ENCODE assay signal across 8 cellular contexts in the genomic region with DNA sequence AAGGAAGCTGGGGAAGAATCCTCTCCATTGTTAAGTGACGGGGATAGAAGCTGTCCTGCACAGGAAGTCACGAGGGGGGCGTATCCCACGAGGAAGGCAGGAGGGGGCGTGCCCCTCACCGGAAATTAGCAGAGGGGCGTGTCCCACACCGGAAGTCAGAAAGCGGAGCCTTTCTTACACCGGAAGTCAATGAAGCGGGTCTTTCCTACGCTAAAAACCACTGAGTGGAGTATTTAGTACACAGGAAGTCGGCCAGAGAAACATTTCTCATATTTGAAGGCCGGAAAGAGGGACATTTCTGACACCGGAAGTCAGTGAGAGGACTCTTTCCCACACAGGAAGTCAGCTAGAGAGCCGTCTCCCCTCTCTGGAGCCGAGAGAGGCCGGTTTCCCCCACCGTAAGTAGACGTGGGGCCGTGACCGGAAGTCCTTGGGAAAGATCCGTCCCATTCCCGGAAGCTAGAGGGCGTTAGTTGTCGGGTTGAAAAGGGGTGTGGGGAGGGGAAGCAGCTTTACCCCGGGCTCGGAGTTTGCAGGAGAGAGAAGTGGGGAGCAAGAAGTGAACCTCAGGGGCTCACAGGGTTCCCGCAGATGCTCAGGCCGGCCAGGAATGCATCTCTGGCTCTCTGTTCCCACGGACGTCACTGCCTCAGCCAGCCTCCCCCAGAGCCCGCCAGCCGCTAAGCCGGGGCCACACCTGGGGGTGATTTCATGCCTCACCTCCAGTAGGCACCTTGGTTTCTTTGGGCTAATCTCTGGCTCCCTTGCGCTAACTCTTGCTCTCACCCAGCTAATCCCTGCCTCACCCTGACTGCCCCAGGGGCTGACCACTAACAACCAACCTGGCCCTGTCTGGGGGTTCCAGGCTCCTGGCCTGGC. TPM values are rescaled to one million over a fixed set of nuclear protein-coding genes. Genes with fewer than 3 reads are reported as not detected.
DNase-seq lines count a peak whose midpoint lies in the region; ATAC-seq and TF ChIP-seq lines count a peak whose summit lies in the region.

No MANE protein-coding gene starts in this region.

- peak; percentile 75 for TF ChIP-seq POLR2A in GM19193 (IDR thresholded peaks at IDR 0.05; ENCODE audit: extremely low read depth, insufficient read depth, insufficient read length)

- ATAC-seq in HG03432 (IDR thresholded peaks at IDR 0.05; ENCODE audit: unreplicated experiment) (peak; percentile 62), left lung (peak; percentile 91)

- H3K36me3 ChIP-seq in BLaER1 (peaks cover 6% of the 10 kb centered on the region; the same call in 1 of the 2 replicates), left lung (no peaks in the 10 kb centered on the region)

- H3K4me2 ChIP-seq in BLaER1 = peak overlapping the region; percentile 95

- peak overlapping the region; percentile 80 for H3K4me3 ChIP-seq in BLaER1
- H3K4me3 ChIP-seq in coronary artery = peak overlapping the region; percentile 96
- H3K4me3 ChIP-seq in left lung = peak overlapping the region; percentile 57 to 80

- peaks cover 36% of the 10 kb centered on the region for H3K36me3 Mint-ChIP-seq in activated CD4-positive, alpha-beta T cell treated with anti-CD3 and anti-CD28 coated beads, Interleukin-2, amount 10 ng/mL, durations not matched to agents 7 days and 5 days (ENCODE audit: low read depth)

- H3K9ac ChIP-seq in BLaER1 = peak overlapping the region; percentile 93

- CTCF ChIA-PET in activated CD4-positive, alpha-beta T cell treated with anti-CD3 and anti-CD28 coated beads, Interleukin-2, amount 10 ng/mL, durations not matched to agents 7 days and 5 days (lab: Charles Lee) = interaction anchor here (0.9 to 1.8 kb wide), 11 partner anchors 10 to 194 kb away, joined by 3 to 5 read pairs (median 3); no protein-coding TSS in a partner anchor

- H3K27ac ChIP-seq in BLaER1 = peak overlapping the region; percentile 95
- H3K27ac ChIP-seq in coronary artery = peak overlapping the region; percentile 83 to 100
- peak overlapping the region; percentile 94 to 100 for H3K27ac ChIP-seq in left lung

- TF ChIP-seq CTCF in coronary artery (IDR thresholded peaks at IDR 0.05) = no peak
- TF ChIP-seq CTCF in left lung (IDR thresholded peaks at IDR 0.05) = peak in 1 of 2 donors; percentile 31

- intact Hi-C loops in left lung (cut with DNase I) = no loop called here

- H3K27me3 Mint-ChIP-seq in activated CD4-positive, alpha-beta T cell treated with anti-CD3 and anti-CD28 coated beads, Interleukin-2, amount 10 ng/mL, durations not matched to agents 7 days and 5 days = no peaks in the 10 kb centered on the region

- peak overlapping the region; percentile 98 for H3K4me3 Mint-ChIP-seq in activated CD4-positive, alpha-beta T cell treated with anti-CD3 and anti-CD28 coated beads, Interleukin-2, amount 10 ng/mL, durations not matched to agents 7 days and 5 days

- peak overlapping the region; percentile 98 for H3K27ac Mint-ChIP-seq in activated CD4-positive, alpha-beta T cell treated with anti-CD3 and anti-CD28 coated beads, Interleukin-2, amount 10 ng/mL, durations not matched to agents 7 days and 5 days

- H4K20me1 ChIP-seq in BLaER1 = peaks cover 6% of the 10 kb centered on the region

- H3K27me3 ChIP-seq in BLaER1 (no peaks in the 10 kb centered on the region), left lung (no peaks in the 10 kb centered on the region)

- H3K9me3 ChIP-seq in BLaER1 (no peaks in the 10 kb centered on the region), left lung (no peaks in the 10 kb centered on the region)

- H3K4me1 ChIP-seq in BLaER1 = peaks cover 90% of the 10 kb centered on the region
- peaks cover 0 to 61% of the 10 kb centered on the region in 2 donors for H3K4me1 ChIP-seq in left lung

- H3K9me3 Mint-ChIP-seq in activated CD4-positive, alpha-beta T cell treated with anti-CD3 and anti-CD28 coated beads, Interleukin-2, amount 10 ng/mL, durations not matched to agents 7 days and 5 days = no peaks in the 10 kb centered on the region

- POLR2A ChIA-PET in activated CD4-positive, alpha-beta T cell treated with anti-CD3 and anti-CD28 coated beads, Interleukin-2, amount 10 ng/mL, durations not matched to agents 7 days and 5 days (lab: Charles Lee) = interaction anchor here (1.0 kb wide), 1 partner anchor 9 kb away, joined by 3 read pairs; no protein-coding TSS in a partner anchor

- DNase-seq in NCI-H526 treated with DMSO at 0.1 percent for 48 hours (lab: John Stamatoyannopoulos, UW) = peak; percentile 79
- peak; percentile 95 for DNase-seq in activated CD4-positive, alpha-beta T cell treated with anti-CD3 and anti-CD28 coated beads, Interleukin-2, amount 10 ng/mL, durations not matched to agents 7 days and 5 days
- DNase-seq in coronary artery (ENCODE audit: low spot score) = peak; percentile 95
- DNase-seq in left lung = peak; percentile 92 to 93
- peak; percentile 87 for DNase-seq in stimulated activated CD4-positive, alpha-beta T cell treated with anti-CD3 and anti-CD28 coated beads, Interleukin-2, amount 100 ng/mL, for 4 hours (ENCODE audit: low read depth)

- peaks cover 73% of the 10 kb centered on the region for H3K4me1 Mint-ChIP-seq in activated CD4-positive, alpha-beta T cell treated with anti-CD3 and anti-CD28 coated beads, Interleukin-2, amount 10 ng/mL, durations not matched to agents 7 days and 5 days

RNA-seq across cellular contexts. Expression of gene MIAT, which starts 15.4 kb away (rescaled TPM):
- 10 to 100 TPM; 37.8 to 44.4 TPM for total RNA-seq in activated CD4-positive, alpha-beta T cell treated with anti-CD3 and anti-CD28 coated beads, Interleukin-2, amount 10 ng/mL, durations not matched to agents 7 days and 5 days
- total RNA-seq in left lung = 10 to 100 TPM in 1 of 2 donors, 1 to 10 TPM in 1; 1.7 to 11.2 TPM

RNA-seq across cellular contexts. Expression of gene CRYBA4, which starts 51.1 kb away (rescaled TPM):
- total RNA-seq in activated CD4-positive, alpha-beta T cell treated with anti-CD3 and anti-CD28 coated beads, Interleukin-2, amount 10 ng/mL, durations not matched to agents 7 days and 5 days = not detected
- total RNA-seq in left lung = not detected

RNA-seq across cellular contexts. Expression of gene CRYBB1, which starts 55.0 kb away (rescaled TPM):
- not detected for total RNA-seq in activated CD4-positive, alpha-beta T cell treated with anti-CD3 and anti-CD28 coated beads, Interleukin-2, amount 10 ng/mL, durations not matched to agents 7 days and 5 days
- 1 to 10 TPM; 1.0 to 1.3 TPM for total RNA-seq in left lung

Comparison
In these comparisons a context has a peak if more than half of its experiments do, and no peak if none do; other contexts are left out.
1. Peak in every context shown above with its lines: DNase-seq, ATAC-seq, H3K4me3 ChIP-seq and H3K27ac ChIP-seq.